In the genomic region with DNA sequence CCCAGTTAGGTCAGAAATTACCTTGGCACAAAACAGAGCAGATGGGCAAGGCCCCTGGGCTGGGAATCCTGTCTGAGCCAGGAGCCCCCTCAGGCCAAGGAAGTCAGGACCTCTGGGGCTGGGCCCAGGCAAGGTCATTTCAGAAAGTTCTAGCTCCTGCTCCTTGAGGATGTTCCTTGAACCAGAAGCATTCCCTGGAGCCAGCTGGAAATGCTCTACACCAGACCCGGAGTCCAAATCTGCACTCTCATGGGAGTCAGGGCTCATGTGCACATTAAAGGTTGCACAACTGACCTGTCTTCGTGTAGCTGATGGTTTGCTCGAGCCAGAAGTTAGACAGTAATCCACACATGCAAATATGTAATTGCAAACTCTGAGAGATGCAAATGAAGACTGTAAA, we compare ENCODE assay signal across 20 cellular contexts.
"Had no signal": no experiment of that assay in that cellular context is flagged by ENCODE, and none has a peak within 500 bp of the region (broad histone marks: within the 10 kb centered on the region; RNA-seq: fewer than 3 reads in every experiment).

No MANE protein-coding gene starts in this region.

- H3K9me3 ChIP-seq: colonic mucosa, ovary, psoas muscle, thyroid gland had no signal

- H3K4me1 Mint-ChIP-seq: activated CD4-positive, alpha-beta T cell treated with anti-CD3 and anti-CD28 coated beads, Interleukin-2, amount 10 ng/mL, durations not matched to agents 24 days and 14 days; endodermal cell; stimulated activated effector memory CD8-positive, alpha-beta T cell treated with anti-CD3 and anti-CD28 coated beads, Interleukin-12 subunit alpha, Interleukin-12 subunit beta, amount 100 ng/mL, for 72 hours had no signal

- H3K9me3 Mint-ChIP-seq: activated CD4-positive, alpha-beta T cell treated with anti-CD3 and anti-CD28 coated beads, Interleukin-2, amount 10 ng/mL, durations not matched to agents 24 days and 14 days; activated CD8-positive, alpha-beta T cell treated with anti-CD3 and anti-CD28 coated beads for 36 hours; activated T-cell treated with anti-CD3 and anti-CD28 coated beads, Interleukin-2, amount 50 U/mL, for 24 hours; activated T-helper 2 cell treated with anti-CD3 and anti-CD28 coated beads, Interferon-gamma antibody, Interleukin-2, Interleukin-4, amounts not matched to agents 10 μg/mL and 5 μg/mL and 100 μg/mL, durations not matched to agents 14 hours and 24 hours and 36 hours; endodermal cell; stimulated activated effector memory CD8-positive, alpha-beta T cell treated with anti-CD3 and anti-CD28 coated beads, Interleukin-12 subunit alpha, Interleukin-12 subunit beta, amount 100 ng/mL, for 72 hours; T-helper 1 cell treated with Interleukin-12 subunit alpha and Interleukin-12 subunit beta and Interleukin-4 antibody, amounts not matched to agents 30 μg/mL and 1 μg/mL, for 36 hours had no signal

- DNase-seq: activated CD4-positive, alpha-beta T cell treated with anti-CD3 and anti-CD28 coated beads, Interleukin-2, amount 10 ng/mL, durations not matched to agents 24 days and 14 days; activated CD8-positive, alpha-beta T cell treated with anti-CD3 and anti-CD28 coated beads for 36 hours; activated naive CD4-positive, alpha-beta T cell treated with Interleukin-2 at 50 U/mL for 16 hours; activated T-cell treated with anti-CD3 and anti-CD28 coated beads, Interleukin-2, amount 50 U/mL, for 24 hours; anterior cingulate cortex; central memory CD4-positive, alpha-beta T cell; colonic mucosa; endodermal cell; left cardiac atrium; midbrain; psoas muscle; stimulated activated CD4-positive, alpha-beta T cell treated with anti-CD3 and anti-CD28 coated beads, Interleukin-4, amount 100 ng/mL, for 24 hours; thyroid gland had no signal

- H3K27ac Mint-ChIP-seq: activated CD4-positive, alpha-beta T cell treated with anti-CD3 and anti-CD28 coated beads, Interleukin-2, amount 10 ng/mL, durations not matched to agents 24 days and 14 days; activated CD8-positive, alpha-beta T cell treated with anti-CD3 and anti-CD28 coated beads for 36 hours; activated T-cell treated with anti-CD3 and anti-CD28 coated beads, Interleukin-2, amount 50 U/mL, for 24 hours; activated T-helper 2 cell treated with anti-CD3 and anti-CD28 coated beads, Interferon-gamma antibody, Interleukin-2, Interleukin-4, amounts not matched to agents 10 μg/mL and 5 μg/mL and 100 μg/mL, durations not matched to agents 14 hours and 24 hours and 36 hours; endodermal cell; stimulated activated effector memory CD8-positive, alpha-beta T cell treated with anti-CD3 and anti-CD28 coated beads, Interleukin-12 subunit alpha, Interleukin-12 subunit beta, amount 100 ng/mL, for 72 hours; T-helper 1 cell treated with Interleukin-12 subunit alpha and Interleukin-12 subunit beta and Interleukin-4 antibody, amounts not matched to agents 30 μg/mL and 1 μg/mL, for 36 hours had no signal

- H3K27me3 ChIP-seq: colonic mucosa, ovary, thyroid gland had no signal

- H3K36me3 Mint-ChIP-seq: stimulated activated effector memory CD8-positive, alpha-beta T cell treated with anti-CD3 and anti-CD28 coated beads, Interleukin-12 subunit alpha, Interleukin-12 subunit beta, amount 100 ng/mL, for 72 hours had no signal

- ATAC-seq: activated CD8-positive, alpha-beta T cell treated with anti-CD3 and anti-CD28 coated beads for 36 hours; psoas muscle; sciatic nerve; stimulated activated effector memory CD8-positive, alpha-beta T cell treated with anti-CD3 and anti-CD28 coated beads, Interleukin-12 subunit alpha, Interleukin-12 subunit beta, amount 100 ng/mL, for 72 hours had no signal

- H3K4me3 ChIP-seq: colonic mucosa, ovary, psoas muscle, thyroid gland had no signal

- H3K4me1 ChIP-seq: colonic mucosa, psoas muscle had no signal

- H3K27ac ChIP-seq: colonic mucosa, epithelial cell of prostate, ovary, psoas muscle, thyroid gland had no signal

- H3K27me3 Mint-ChIP-seq: activated CD4-positive, alpha-beta T cell treated with anti-CD3 and anti-CD28 coated beads, Interleukin-2, amount 10 ng/mL, durations not matched to agents 24 days and 14 days had no signal

- H3K4me3 Mint-ChIP-seq: activated CD4-positive, alpha-beta T cell treated with anti-CD3 and anti-CD28 coated beads, Interleukin-2, amount 10 ng/mL, durations not matched to agents 24 days and 14 days; activated CD8-positive, alpha-beta T cell treated with anti-CD3 and anti-CD28 coated beads for 36 hours; activated T-cell treated with anti-CD3 and anti-CD28 coated beads, Interleukin-2, amount 50 U/mL, for 24 hours; brain; endodermal cell; stimulated activated effector memory CD8-positive, alpha-beta T cell treated with anti-CD3 and anti-CD28 coated beads, Interleukin-12 subunit alpha, Interleukin-12 subunit beta, amount 100 ng/mL, for 72 hours; T-helper 1 cell treated with Interleukin-12 subunit alpha and Interleukin-12 subunit beta and Interleukin-4 antibody, amounts not matched to agents 30 μg/mL and 1 μg/mL, for 36 hours had no signal

- H3K36me3 ChIP-seq: colonic mucosa, ovary, thyroid gland had no signal
